ENCODE assay signal across 9 cellular contexts in the genomic region with DNA sequence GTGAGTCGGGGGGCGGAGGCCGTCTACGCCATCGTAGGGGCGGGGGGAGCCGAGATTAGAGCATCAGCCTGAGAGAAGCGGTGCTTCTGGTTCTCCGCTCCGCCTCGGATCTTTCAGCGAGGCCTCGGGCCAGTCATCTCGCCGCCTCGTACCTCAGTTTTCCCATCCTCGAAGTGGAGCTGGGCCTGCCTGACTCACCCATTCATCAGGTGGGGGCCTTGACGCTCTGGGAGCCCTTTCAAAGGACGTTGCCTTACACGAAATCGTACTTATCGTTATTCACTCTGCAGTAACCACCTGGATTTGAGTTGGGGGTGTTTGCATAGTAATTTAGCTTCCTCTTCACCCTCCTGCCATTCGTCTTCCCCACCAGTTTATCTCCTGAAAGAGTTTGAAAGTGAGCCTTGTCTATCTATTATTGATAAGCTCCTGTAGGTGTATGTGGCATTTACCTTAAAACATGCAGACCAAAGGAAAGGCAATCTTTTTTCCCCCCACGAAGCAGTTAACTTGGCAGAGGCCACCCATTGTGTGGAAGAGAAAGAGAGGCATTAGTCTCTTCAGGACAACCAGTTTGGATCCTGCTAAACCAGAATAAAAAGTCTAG. TPM values are rescaled to one million over a fixed set of nuclear protein-coding genes. Genes with fewer than 3 reads are reported as not detected.
A peak's percentile ranks its signal among the peaks of the same experiment; 100 is the strongest.
DNase-seq lines count a peak whose midpoint lies in the region; ATAC-seq lines count a peak whose summit lies in the region.
"Had no signal": no experiment of that assay in that cellular context is flagged by ENCODE, and none has a peak within 500 bp of the region (broad histone marks: within the 10 kb centered on the region; RNA-seq: fewer than 3 reads in every experiment).

No MANE protein-coding gene starts in this region.

- peaks cover 56% of the 10 kb centered on the region for H3K36me3 Mint-ChIP-seq in activated T-helper 17 cell treated with anti-CD3 and anti-CD28 coated beads, Interleukin-2, amount 50 U/mL, for 72 hours (ENCODE audit: low read depth)
- H3K36me3 Mint-ChIP-seq in stimulated activated naive B cell treated with anti-CD40 and anti-IgM and Interleukin-4, amounts not matched to agents 10 μg/mL and 1 μg/mL and 100 μg/mL, for 72 hours: peaks cover 2 to 15% of the 10 kb centered on the region in 2 donors

- peak overlapping the region; percentile 92 for H3K27ac ChIP-seq in ACC112 (ENCODE audit: low read depth, low read length)
- H3K27ac ChIP-seq in iPS-18a (ENCODE audit: low read length): peak overlapping the region; percentile 99

- H3K79me2 ChIP-seq in ACC112 (ENCODE audit: control insufficient read depth, insufficient read depth, low read length, unreplicated experiment): peaks cover 60% of the 10 kb centered on the region

- no peak overlapping the region for H2AFZ ChIP-seq in ACC112 (ENCODE audit: low read length, unreplicated experiment)

- peak overlapping the region; percentile 100 for H3K4me3 ChIP-seq in ACC112 (ENCODE audit: low read depth, low read length)
- H3K4me3 ChIP-seq in HAP-1: peak overlapping the region; percentile 99
- H3K4me3 ChIP-seq in iPS-18a (ENCODE audit: low read length): peak overlapping the region; percentile 98

- H3K4me3 Mint-ChIP-seq in activated T-helper 17 cell treated with anti-CD3 and anti-CD28 coated beads, Interleukin-2, amount 50 U/mL, for 72 hours: peak overlapping the region; percentile 86
- H3K4me3 Mint-ChIP-seq in stimulated activated naive B cell treated with anti-CD40 and anti-IgM and Interleukin-4, amounts not matched to agents 10 μg/mL and 1 μg/mL and 100 μg/mL, for 72 hours: peak overlapping the region; percentile 89 to 98

- H3K27ac Mint-ChIP-seq in activated T-helper 17 cell treated with anti-CD3 and anti-CD28 coated beads, Interleukin-2, amount 50 U/mL, for 72 hours: peak overlapping the region; percentile 91
- peak overlapping the region; percentile 99 for H3K27ac Mint-ChIP-seq in stimulated activated naive B cell treated with anti-CD40 and anti-IgM and Interleukin-4, amounts not matched to agents 10 μg/mL and 1 μg/mL and 100 μg/mL, for 72 hours

- H3K36me3 ChIP-seq in ACC112 (ENCODE audit: insufficient read depth, low read length) (peaks cover 4% of the 10 kb centered on the region; the same call in 1 of the 2 replicates), HAP-1 (replicated peaks) (no peaks in the 10 kb centered on the region), iPS-18a (ENCODE audit: control insufficient read depth, low read depth, low read length) (peaks cover 3% of the 10 kb centered on the region)

- in situ Hi-C loops in HAP-1 (cut with MboI; ENCODE audit: low sequenced_read_pairs): loop anchor here (5.0 kb wide), 1 partner anchor 48 kb away; a partner anchor contains a TSS

- H3K4me1 ChIP-seq in ACC112 (ENCODE audit: control insufficient read depth, insufficient read depth, low read length, unreplicated experiment) (peaks cover 35% of the 10 kb centered on the region), HAP-1 (peaks cover 24% of the 10 kb centered on the region), iPS-18a (ENCODE audit: control insufficient read depth, low read depth, low read length) (peaks cover 16% of the 10 kb centered on the region)

- no peaks in the 10 kb centered on the region for H3K27me3 Mint-ChIP-seq in activated T-helper 17 cell treated with anti-CD3 and anti-CD28 coated beads, Interleukin-2, amount 50 U/mL, for 72 hours
- no peaks in the 10 kb centered on the region for H3K27me3 Mint-ChIP-seq in stimulated activated naive B cell treated with anti-CD40 and anti-IgM and Interleukin-4, amounts not matched to agents 10 μg/mL and 1 μg/mL and 100 μg/mL, for 72 hours

- H3K27me3 ChIP-seq in ACC112 (ENCODE audit: insufficient read depth, low read length): no peaks in the 10 kb centered on the region
- H3K27me3 ChIP-seq in HAP-1 (ENCODE audit: low read depth): no peaks in the 10 kb centered on the region
- H3K27me3 ChIP-seq in iPS-18a (ENCODE audit: control insufficient read depth, insufficient read depth, low read length): no peaks in the 10 kb centered on the region

- peaks cover 23% of the 10 kb centered on the region for H3K4me1 Mint-ChIP-seq in activated T-helper 17 cell treated with anti-CD3 and anti-CD28 coated beads, Interleukin-2, amount 50 U/mL, for 72 hours
- peaks cover 20 to 41% of the 10 kb centered on the region in 2 donors for H3K4me1 Mint-ChIP-seq in stimulated activated naive B cell treated with anti-CD40 and anti-IgM and Interleukin-4, amounts not matched to agents 10 μg/mL and 1 μg/mL and 100 μg/mL, for 72 hours

- peak; percentile 20 for ATAC-seq in activated T-helper 17 cell treated with anti-CD3 and anti-CD28 coated beads, Interleukin-2, amount 50 U/mL, for 72 hours (replicated peaks)
- peak; percentile 18 to 22 for ATAC-seq in stimulated activated naive B cell treated with anti-CD40 and anti-IgM and Interleukin-4, amounts not matched to agents 10 μg/mL and 1 μg/mL and 100 μg/mL, for 72 hours (replicated peaks)
- ATAC-seq in GM21576 (IDR thresholded peaks at IDR 0.05; ENCODE audit: unreplicated experiment): no peak

- DNase-seq in HAP-1 (ENCODE audit: low spot score in 2 of 2) (no peak), NCI-H2196 treated with DMSO at 0.1 percent for 48 hours (lab: John Stamatoyannopoulos, UW; ENCODE audit: unreplicated experiment) (no peak), NCI-H82 treated with DMSO at 0.1 percent for 48 hours (lab: John Stamatoyannopoulos, UW; ENCODE audit: unreplicated experiment) (no peak)
- DNase-seq in stimulated activated naive B cell treated with anti-CD40 and anti-IgM and Interleukin-4, amounts not matched to agents 10 μg/mL and 1 μg/mL and 100 μg/mL, for 72 hours: no peak

- H3K9me3 Mint-ChIP-seq in activated T-helper 17 cell treated with anti-CD3 and anti-CD28 coated beads, Interleukin-2, amount 50 U/mL, for 72 hours: no peaks in the 10 kb centered on the region
- no peaks in the 10 kb centered on the region for H3K9me3 Mint-ChIP-seq in stimulated activated naive B cell treated with anti-CD40 and anti-IgM and Interleukin-4, amounts not matched to agents 10 μg/mL and 1 μg/mL and 100 μg/mL, for 72 hours

- peak overlapping the region; percentile 96 for H3K9ac ChIP-seq in iPS-18a (ENCODE audit: low read length)

- H3K9me3 ChIP-seq in HAP-1: no peaks in the 10 kb centered on the region
- H3K9me3 ChIP-seq in iPS-18a (ENCODE audit: control insufficient read depth, low read depth, low read length): no peaks in the 10 kb centered on the region

RNA-seq across cellular contexts. Expression of a gene that starts 0.7 kb away (rescaled TPM):
- total RNA-seq in activated T-helper 17 cell treated with anti-CD3 and anti-CD28 coated beads, Interleukin-2, amount 50 U/mL, for 72 hours: 100 to 1,000 TPM; 240 to 282 TPM

RNA-seq across cellular contexts. Expression of a gene that starts 14.5 kb away (rescaled TPM):
- not detected for total RNA-seq in activated T-helper 17 cell treated with anti-CD3 and anti-CD28 coated beads, Interleukin-2, amount 50 U/mL, for 72 hours

RNA-seq across cellular contexts. Expression of a gene that starts 49.3 kb away (rescaled TPM):
- total RNA-seq in activated T-helper 17 cell treated with anti-CD3 and anti-CD28 coated beads, Interleukin-2, amount 50 U/mL, for 72 hours: not detected
- total RNA-seq: renal cortical epithelial cell had no signal

RNA-seq across cellular contexts. Expression of a gene that starts 56.9 kb away (rescaled TPM):
- not detected for total RNA-seq in activated T-helper 17 cell treated with anti-CD3 and anti-CD28 coated beads, Interleukin-2, amount 50 U/mL, for 72 hours

RNA-seq across cellular contexts. Expression of a gene that starts 58.7 kb away (rescaled TPM):
- under 1 TPM in 1 of 2 donors, not detected in 1; 0.24 TPM for total RNA-seq in activated T-helper 17 cell treated with anti-CD3 and anti-CD28 coated beads, Interleukin-2, amount 50 U/mL, for 72 hours
- total RNA-seq: renal cortical epithelial cell had no signal
